In genomic region chr7:30134011-30134410, GRCh38 we compare ENCODE assay signal across 8 cellular contexts. TPM values are rescaled to one million over a fixed set of nuclear protein-coding genes. Genes with fewer than 3 reads are reported as not detected.
DNase-seq lines count a peak whose midpoint lies in the region; ATAC-seq, FAIRE-seq and TF ChIP-seq lines count a peak whose summit lies in the region.

No MANE protein-coding gene starts in this region.

- H3K4me3 ChIP-seq in ascending aorta = peak overlapping the region; percentile 84 to 85
- H3K4me3 ChIP-seq in upper lobe of left lung = peak overlapping the region in 3 of 4 donors; percentile 88 to 96 (median 96)

- H3K4me1 ChIP-seq in ascending aorta (peaks cover 7 to 9% of the 10 kb centered on the region in 2 donors), upper lobe of left lung (peaks cover 16 to 32% (median 22%) of the 10 kb centered on the region in 4 donors)

- H3K27me3 ChIP-seq in ascending aorta = no peaks in the 10 kb centered on the region
- H3K27me3 ChIP-seq in upper lobe of left lung = no peaks in the 10 kb centered on the region

- H3K4me1 Mint-ChIP-seq in activated naive CD4-positive, alpha-beta T cell treated with anti-CD3 and anti-CD28 coated beads, Interleukin-2, amount 50 U/mL, for 24 hours = peaks cover 6% of the 10 kb centered on the region
- H3K4me1 Mint-ChIP-seq in memory B cell = peaks cover 10% of the 10 kb centered on the region

- H3K9me3 ChIP-seq in ascending aorta (no peaks in the 10 kb centered on the region), upper lobe of left lung (no peaks in the 10 kb centered on the region)

- FAIRE-seq in GM12892 (lab: Jason Lieb, UNC) = no peak

- H3K36me3 ChIP-seq in ascending aorta (no peaks in the 10 kb centered on the region), upper lobe of left lung (no peaks in the 10 kb centered on the region)

- intact Hi-C loops in ascending aorta (cut with DNase I) = loop anchor here (1.0 to 10.0 kb wide), 5 partner anchors 17 to 461 kb away; partner anchors contain the start of genes GARS1, PLEKHA8 and ZNRF2

- TF ChIP-seq CTCF in ascending aorta (IDR thresholded peaks at IDR 0.05) (no peak), upper lobe of left lung (IDR thresholded peaks at IDR 0.05) (no peak), GM13977 (IDR thresholded peaks at IDR 0.05; ENCODE audit: extremely low read depth, insufficient read depth, missing control alignments) (no peak)

- peak overlapping the region; percentile 89 to 96 for H3K27ac ChIP-seq in ascending aorta
- H3K27ac ChIP-seq in upper lobe of left lung = peak overlapping the region; percentile 91 to 98 (median 96)

- H3K36me3 Mint-ChIP-seq in activated naive CD4-positive, alpha-beta T cell treated with anti-CD3 and anti-CD28 coated beads, Interleukin-2, amount 50 U/mL, for 24 hours = peaks cover 3% of the 10 kb centered on the region
- peaks cover 4% of the 10 kb centered on the region for H3K36me3 Mint-ChIP-seq in memory B cell

- H3K27ac Mint-ChIP-seq in activated naive CD4-positive, alpha-beta T cell treated with anti-CD3 and anti-CD28 coated beads, Interleukin-2, amount 50 U/mL, for 24 hours = peak overlapping the region; percentile 70
- peak overlapping the region; percentile 84 for H3K27ac Mint-ChIP-seq in memory B cell

- peak overlapping the region; percentile 83 for H3K4me3 Mint-ChIP-seq in activated naive CD4-positive, alpha-beta T cell treated with anti-CD3 and anti-CD28 coated beads, Interleukin-2, amount 50 U/mL, for 24 hours
- peak overlapping the region; percentile 88 for H3K4me3 Mint-ChIP-seq in memory B cell

- H3K9me3 Mint-ChIP-seq in activated naive CD4-positive, alpha-beta T cell treated with anti-CD3 and anti-CD28 coated beads, Interleukin-2, amount 50 U/mL, for 24 hours = no peaks in the 10 kb centered on the region
- no peaks in the 10 kb centered on the region for H3K9me3 Mint-ChIP-seq in memory B cell

- in situ Hi-C loops in GM13977 (cut with MboI; ENCODE audit: low pct_unique_long_range_greater_than_20kb, low sequenced_read_pairs, unreplicated experiment) = no loop called here

- no peaks in the 10 kb centered on the region for H3K27me3 Mint-ChIP-seq in activated naive CD4-positive, alpha-beta T cell treated with anti-CD3 and anti-CD28 coated beads, Interleukin-2, amount 50 U/mL, for 24 hours
- peaks cover 1% of the 10 kb centered on the region for H3K27me3 Mint-ChIP-seq in memory B cell

- WGBS in upper lobe of left lung, 2 donors = 38 to 43% methylated on average over 7 of the region's 7 CpGs

- TF ChIP-seq POLR2A in upper lobe of left lung (IDR thresholded peaks at IDR 0.05) (no peak), GM12892 (IDR thresholded peaks at IDR 0.05; ENCODE audit: low read depth, low read length) (no peak)

- DNase-seq in activated naive CD4-positive, alpha-beta T cell treated with anti-CD3 and anti-CD28 coated beads, Interleukin-2, amount 50 U/mL, for 16 hours = no peak
- DNase-seq in ascending aorta (ENCODE audit: low spot score in 2 of 2) (no peak), memory B cell (ENCODE audit: low spot score in 2 of 2) (no peak), upper lobe of left lung (peak in 1 of 2 donors; percentile 56), GM13977 (ENCODE audit: low spot score) (no peak), GM12892 (ENCODE audit: insufficient read length) (no peak)

- TF ChIP-seq EP300 in upper lobe of left lung (IDR thresholded peaks at IDR 0.05) = peak in 1 of 4 donors; percentile 45

- ATAC-seq in memory B cell (ENCODE audit: low read depth) = no peak
- peak in 1 of 2 donors; percentile 20 for ATAC-seq in upper lobe of left lung (ENCODE audit: low FRiP score in 2 of 2)
- no peak for ATAC-seq in HG02973 (IDR thresholded peaks at IDR 0.05; ENCODE audit: unreplicated experiment)

RNA-seq across cellular contexts. Expression of gene MTURN, which starts 0.8 kb away (rescaled TPM):
- 40.9 TPM for total RNA-seq in ascending aorta
- total RNA-seq in upper lobe of left lung = 100 to 1,000 TPM in 1 of 6 donors, 10 to 100 TPM in 5; 27.2 to 112 (median 39.6) TPM
- polyA plus RNA-seq in GM12892 (2012; ENCODE audit: missing spikeins) = 1.4 TPM
